Comparison of ENCODE assay signal across 8 cellular contexts in the genomic region with DNA sequence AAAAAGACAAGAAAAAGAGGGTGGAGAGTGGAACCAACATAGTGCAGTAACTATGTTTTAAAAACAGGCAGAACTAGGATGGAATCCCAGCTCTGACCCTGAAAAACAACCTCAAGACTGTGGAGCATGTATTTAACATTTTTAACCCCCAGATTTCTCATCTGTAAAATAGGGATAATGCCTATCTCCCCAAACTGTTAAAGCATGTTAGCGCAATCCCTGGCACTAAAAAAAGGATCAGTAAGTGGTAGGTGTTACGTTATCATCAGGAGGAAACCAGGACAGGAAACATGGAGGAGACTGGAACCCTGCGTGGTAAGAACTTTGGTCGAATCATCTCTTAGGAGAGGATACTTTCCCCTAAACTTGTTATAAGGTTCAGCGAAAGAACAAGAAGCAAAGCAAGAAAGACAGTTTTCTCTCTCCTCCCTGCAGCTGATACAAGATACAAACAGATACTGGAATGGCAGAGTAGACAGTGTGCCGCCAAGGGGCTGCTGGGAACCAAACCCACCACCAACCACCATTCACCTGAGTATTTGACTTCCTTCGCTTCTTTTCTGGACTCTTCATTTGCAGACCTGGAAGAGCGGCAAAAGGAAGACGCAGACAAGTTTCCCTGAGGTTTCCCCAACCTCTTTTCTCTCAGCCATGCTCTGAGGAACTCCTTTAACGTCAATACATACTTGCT. TPM values are rescaled to one million over a fixed set of nuclear protein-coding genes. Genes with fewer than 3 reads are reported as not detected.
DNase-seq lines count a peak whose midpoint lies in the region; ATAC-seq and TF ChIP-seq lines count a peak whose summit lies in the region.

No MANE protein-coding gene starts in this region.

- H3K4me3 ChIP-seq in AG10803 (ENCODE audit: low read length) (peak overlapping the region; percentile 72), LNCaP clone FGC (ENCODE audit: low read depth, low read length) (peak overlapping the region; percentile 67), choroid plexus epithelial cell (ENCODE audit: low read depth, low read length) (peak overlapping the region; percentile 86)

- peaks cover 24 to 60% (median 45%) of the 10 kb centered on the region in 3 donors for H3K4me1 Mint-ChIP-seq in naive B cell

- H3K36me3 Mint-ChIP-seq in naive B cell = peaks cover 0 to 8% of the 10 kb centered on the region in 2 donors

- ATAC-seq in naive B cell (ENCODE audit: low read depth in 2 of 2) (no peak), HG02588 (IDR thresholded peaks at IDR 0.05; ENCODE audit: unreplicated experiment) (no peak), GM18519 (IDR thresholded peaks at IDR 0.05; ENCODE audit: low FRiP score, unreplicated experiment) (no peak)

- TF ChIP-seq CTCF in AG10803 (conservative IDR thresholded peaks at IDR 0.05; ENCODE audit: low read length) = no peak
- TF ChIP-seq CTCF in LNCaP clone FGC (IDR thresholded peaks at IDR 0.05; ENCODE audit: control insufficient read depth, extremely low read depth, insufficient read depth) = no peak
- no peak for TF ChIP-seq CTCF in choroid plexus epithelial cell (conservative IDR thresholded peaks at IDR 0.05; ENCODE audit: low read depth, low read length)

- peak overlapping the region; percentile 47 to 94 (median 90) for H3K27ac Mint-ChIP-seq in naive B cell

- DNase-seq in AG10803 (ENCODE audit: low read depth) (no peak), LNCaP clone FGC (ENCODE audit: low read depth) (no peak), choroid plexus epithelial cell (ENCODE audit: low read depth) (peak; percentile 22), naive B cell (no peak), DMS153 (lab: John Stamatoyannopoulos, UW) (no peak)
- no peak for DNase-seq in effector CD4-positive, alpha-beta T cell

- H3K9me3 Mint-ChIP-seq in naive B cell = no peaks in the 10 kb centered on the region

- peak overlapping the region; percentile 82 to 95 (median 94) for H3K4me3 Mint-ChIP-seq in naive B cell

- no peaks in the 10 kb centered on the region for H3K27me3 Mint-ChIP-seq in naive B cell

RNA-seq across cellular contexts. Expression of a gene that starts 1.0 kb away (rescaled TPM):
- polyA plus RNA-seq in naive B cell (ENCODE audit: low read depth in 6 of 6) = 10 to 100 TPM in 5 of 6 donors, 1 to 10 TPM in 1; 10.0 to 45.1 (median 29.4) TPM

RNA-seq across cellular contexts. Expression of a gene that starts 4.7 kb away (rescaled TPM):
- 10 to 100 TPM; 36.2 to 77.3 (median 69.5) TPM for polyA plus RNA-seq in naive B cell (ENCODE audit: low read depth in 6 of 6)

RNA-seq across cellular contexts. Expression of a gene that starts 10.0 kb away (rescaled TPM):
- polyA plus RNA-seq in naive B cell (ENCODE audit: low read depth in 6 of 6) = 10 to 100 TPM; 23.3 to 34.0 (median 26.3) TPM

RNA-seq across cellular contexts. Expression of a gene that starts 13.9 kb away (rescaled TPM):
- polyA plus RNA-seq in naive B cell (ENCODE audit: low read depth in 6 of 6) = 100 to 1,000 TPM; 117 to 196 (median 131) TPM

RNA-seq across cellular contexts. Expression of a gene that starts 22.6 kb away (rescaled TPM):
- polyA plus RNA-seq in naive B cell (ENCODE audit: low read depth in 6 of 6) = 10 to 100 TPM; 37.0 to 57.0 (median 49.4) TPM
